Comparison of ENCODE assay signal across 19 cellular contexts in genomic region chr6:52115891-52116604, GRCh38. TPM values are rescaled to one million over a fixed set of nuclear protein-coding genes. Genes with fewer than 3 reads are reported as not detected.
"Had no signal": no experiment of that assay in that cellular context is flagged by ENCODE, and none has a peak within 500 bp of the region (broad histone marks: within the 10 kb centered on the region; RNA-seq: fewer than 3 reads in every experiment).

No MANE protein-coding gene starts in this region.

- H3K27me3 ChIP-seq: ascending aorta, breast epithelium, gastrocnemius medialis, ovary had no signal

- H3K36me3 ChIP-seq: ascending aorta, breast epithelium, gastrocnemius medialis, heart left ventricle, ovary, spleen had no signal

- ATAC-seq: activated T-cell treated with anti-CD3 and anti-CD28 coated beads, Interleukin-2, amount 50 U/mL, for 72 hours; heart left ventricle; naive thymus-derived CD4-positive, alpha-beta T cell; sciatic nerve; stimulated activated naive B cell treated with anti-CD40 and anti-IgM and Interleukin-4, amounts not matched to agents 10 μg/mL and 1 μg/mL and 100 μg/mL, for 72 hours had no signal

- H3K9me3 ChIP-seq: ascending aorta, gastrocnemius medialis, ovary had no signal

- H3K4me1 ChIP-seq: ascending aorta, breast epithelium, heart left ventricle, spleen had no signal

- DNase-seq: activated CD4-positive, alpha-beta T cell treated with anti-CD3 and anti-CD28 coated beads, Interleukin-2, amount 10 ng/mL, durations not matched to agents 7 days and 5 days; activated CD8-positive, alpha-beta memory T cell treated with anti-CD3 and anti-CD28 coated beads, Interleukin-2, amount 50 U/mL, for 4 hours; activated effector memory CD4-positive, alpha-beta T cell treated with anti-CD3 and anti-CD28 coated beads, Interleukin-2, amount 50 U/mL, for 16 hours; activated naive CD4-positive, alpha-beta T cell treated with anti-CD3 and anti-CD28 coated beads, Interleukin-2, amount 50 U/mL, for 16 hours; activated T-cell treated with anti-CD3 and anti-CD28 coated beads, Interleukin-2, amount 50 U/mL, for 72 hours; cortex of kidney; effector CD4-positive, alpha-beta T cell; gastrocnemius medialis; heart left ventricle; immature natural killer cell; naive thymus-derived CD4-positive, alpha-beta T cell; ovary; spleen; stimulated activated naive B cell treated with anti-CD40 and anti-IgM and Interleukin-4, amounts not matched to agents 10 μg/mL and 1 μg/mL and 100 μg/mL, for 72 hours; T-helper 9 cell had no signal

- H3K4me3 ChIP-seq: ascending aorta, breast epithelium, gastrocnemius medialis, heart left ventricle, ovary, spleen had no signal

- H3K27ac ChIP-seq: ascending aorta, breast epithelium, gastrocnemius medialis, heart left ventricle, ovary, spleen had no signal

RNA-seq across cellular contexts. Expression of gene PKHD1, which starts 28.6 kb away (rescaled TPM):
- total RNA-seq: activated CD4-positive, alpha-beta T cell treated with anti-CD3 and anti-CD28 coated beads, Interleukin-2, amount 10 ng/mL, durations not matched to agents 7 days and 5 days; ascending aorta; naive thymus-derived CD4-positive, alpha-beta T cell; pulmonary artery endothelial cell; spleen had no signal
- polyA plus RNA-seq: heart left ventricle; immature natural killer cell; naive thymus-derived CD4-positive, alpha-beta T cell; spleen had no signal
